8 cellular contexts compared by ENCODE assay signal in genomic region chr12:124940393-124941169, GRCh38. TPM values are rescaled to one million over a fixed set of nuclear protein-coding genes. Genes with fewer than 3 reads are reported as not detected.
DNase-seq lines count a peak whose midpoint lies in the region; ATAC-seq and TF ChIP-seq lines count a peak whose summit lies in the region.

No MANE protein-coding gene starts in this region.

- no peaks in the 10 kb centered on the region for H3K27me3 ChIP-seq in BE2C
- H3K27me3 ChIP-seq in mucosa of stomach (ENCODE audit: control insufficient read depth, insufficient read depth, low read length) = no peaks in the 10 kb centered on the region

- peak; percentile 45 for ATAC-seq in GM19452 (IDR thresholded peaks at IDR 0.05; ENCODE audit: unreplicated experiment)
- peak; percentile 41 for ATAC-seq in activated CD8-positive, alpha-beta T cell treated with anti-CD3 and anti-CD28 coated beads for 36 hours

- H3K4me1 ChIP-seq in BE2C (no peaks in the 10 kb centered on the region), mucosa of stomach (ENCODE audit: control insufficient read depth, insufficient read depth, low read length) (peaks cover 28% of the 10 kb centered on the region)

- POLR2A ChIA-PET in activated CD8-positive, alpha-beta T cell treated with anti-CD3 and anti-CD28 coated beads for 36 hours (lab: Charles Lee) = interaction anchor here (0.6 to 12.0 kb wide), 14 partner anchors 9 to 78 kb away, joined by 3 to 256 read pairs (median 6); partner anchors contain the start of genes BRI3BP and UBC

- DNase-seq in BE2C (peak; percentile 87), HPDE6-E6E7 (ENCODE audit: extremely low spot score) (peak; percentile 88), epidermal melanocyte (ENCODE audit: insufficient read length, low spot score) (peak; percentile 69), SHP77 (lab: John Stamatoyannopoulos, UW) (no peak)
- peak; percentile 94 for DNase-seq in activated CD8-positive, alpha-beta T cell treated with anti-CD3 and anti-CD28 coated beads for 36 hours
- DNase-seq in stimulated activated CD8-positive, alpha-beta memory T cell treated with anti-CD3 and anti-CD28 coated beads, Interleukin-7, amount 100 ng/mL, for 4 hours (ENCODE audit: low read depth in 2 of 2) = peak; percentile 71 to 73

- intact Hi-C loops in activated CD8-positive, alpha-beta T cell treated with anti-CD3 and anti-CD28 coated beads for 36 hours (cut with micrococcal nuclease) = loop anchor here (5.0 kb wide), 1 partner anchor 33 kb away; no protein-coding TSS in a partner anchor

- H3K27me3 Mint-ChIP-seq in activated CD8-positive, alpha-beta T cell treated with anti-CD3 and anti-CD28 coated beads for 36 hours = no peaks in the 10 kb centered on the region

- H3K4me1 Mint-ChIP-seq in activated CD8-positive, alpha-beta T cell treated with anti-CD3 and anti-CD28 coated beads for 36 hours (ENCODE audit: low read depth) = peaks cover 12% of the 10 kb centered on the region

- no peak overlapping the region for H3K4me3 Mint-ChIP-seq in activated CD8-positive, alpha-beta T cell treated with anti-CD3 and anti-CD28 coated beads for 36 hours

- TF ChIP-seq CTCF in BE2C (IDR thresholded peaks at IDR 0.05; ENCODE audit: low read depth, low read length) = peak; percentile 95
- TF ChIP-seq CTCF in activated CD8-positive, alpha-beta T cell treated with anti-CD3 and anti-CD28 coated beads for 36 hours (IDR thresholded peaks at IDR 0.05) = peak; percentile 93

- H3K36me3 ChIP-seq in BE2C = no peaks in the 10 kb centered on the region; the same call in 1 of the 2 replicates
- no peaks in the 10 kb centered on the region for H3K36me3 ChIP-seq in mucosa of stomach (ENCODE audit: control insufficient read depth, insufficient read depth, low read length)

- no peak overlapping the region for H3K27ac Mint-ChIP-seq in activated CD8-positive, alpha-beta T cell treated with anti-CD3 and anti-CD28 coated beads for 36 hours

- no peaks in the 10 kb centered on the region for H3K9me3 Mint-ChIP-seq in activated CD8-positive, alpha-beta T cell treated with anti-CD3 and anti-CD28 coated beads for 36 hours

- peak overlapping the region; percentile 80 for H3K9ac ChIP-seq in mucosa of stomach (ENCODE audit: low read length)

- H3K9me3 ChIP-seq in BE2C (no peaks in the 10 kb centered on the region), mucosa of stomach (ENCODE audit: control insufficient read depth, low read length) (no peaks in the 10 kb centered on the region)

- CTCF ChIA-PET in activated CD8-positive, alpha-beta T cell treated with anti-CD3 and anti-CD28 coated beads for 36 hours (lab: Charles Lee) = interaction anchor here (0.5 to 8.0 kb wide), 21 partner anchors 9 to 78 kb away, joined by 3 to 183 read pairs (median 5); partner anchors contain the start of genes BRI3BP and UBC

- H3K36me3 Mint-ChIP-seq in activated CD8-positive, alpha-beta T cell treated with anti-CD3 and anti-CD28 coated beads for 36 hours (ENCODE audit: low read depth) = peaks cover 9% of the 10 kb centered on the region

- peak overlapping the region; percentile 65 for H3K4me3 ChIP-seq in BE2C (ENCODE audit: low read depth, low read length)
- peak overlapping the region; percentile 65 for H3K4me3 ChIP-seq in mucosa of stomach (ENCODE audit: low read length)

RNA-seq across cellular contexts. Expression of gene UBC, which starts 26.1 kb away (rescaled TPM):
- polyA plus RNA-seq in BE2C (2012; ENCODE audit: insufficient read depth, insufficient read length, low read depth) = 1,839 TPM
- total RNA-seq in activated CD8-positive, alpha-beta T cell treated with anti-CD3 and anti-CD28 coated beads for 36 hours = 1,000 to 10,000 TPM in 1 of 2 experiments, 100 to 1,000 TPM in 1; 963 to 1,010 TPM

RNA-seq across cellular contexts. Expression of gene DHX37, which starts 48.4 kb away (rescaled TPM):
- 22.0 TPM for polyA plus RNA-seq in BE2C (2012; ENCODE audit: insufficient read depth, insufficient read length, low read depth)
- 10 to 100 TPM; 32.4 to 33.5 TPM for total RNA-seq in activated CD8-positive, alpha-beta T cell treated with anti-CD3 and anti-CD28 coated beads for 36 hours

RNA-seq across cellular contexts. Expression of gene BRI3BP, which starts 52.9 kb away (rescaled TPM):
- 3.1 TPM for polyA plus RNA-seq in BE2C (2012; ENCODE audit: insufficient read depth, insufficient read length, low read depth)
- 10 to 100 TPM; 22.1 to 22.3 TPM for total RNA-seq in activated CD8-positive, alpha-beta T cell treated with anti-CD3 and anti-CD28 coated beads for 36 hours

Comparison
In these comparisons a context has a peak if more than half of its experiments do, and no peak if none do; other contexts are left out.
1. DNase-seq: peak in BE2C (single experiment), HPDE6-E6E7 (single experiment), activated CD8-positive, alpha-beta T cell treated with anti-CD3 and anti-CD28 coated beads for 36 hours (single experiment), epidermal melanocyte (single experiment) and stimulated activated CD8-positive, alpha-beta memory T cell treated with anti-CD3 and anti-CD28 coated beads, Interleukin-7, amount 100 ng/mL, for 4 hours (2 of 2); none in SHP77 (0 of 2).